8 cellular contexts compared by ENCODE assay signal in genomic region chr6:20976391-20976790, GRCh38.
"Had no signal": no experiment of that assay in that cellular context is flagged by ENCODE, and none has a peak within 500 bp of the region (broad histone marks: within the 10 kb centered on the region; RNA-seq: fewer than 3 reads in every experiment).

No MANE protein-coding gene starts in this region.

- FAIRE-seq: HepG2, HTR-8/SVneo, K562 had no signal

- H3K4me3 Mint-ChIP-seq: IgD-negative memory B cell had no signal

- ATAC-seq: HepG2, K562 had no signal

- DNase-seq: IMR-90, KBM-7, KG1 had no signal

- H3K27ac ChIP-seq: HL-60 had no signal

- H3K27me3 Mint-ChIP-seq: IgD-negative memory B cell had no signal

- H3K4me3 ChIP-seq: K562 had no signal

- H3K9me3 Mint-ChIP-seq: IgD-negative memory B cell had no signal
